Comparison of ENCODE assay signal across 10 cellular contexts in the genomic region with DNA sequence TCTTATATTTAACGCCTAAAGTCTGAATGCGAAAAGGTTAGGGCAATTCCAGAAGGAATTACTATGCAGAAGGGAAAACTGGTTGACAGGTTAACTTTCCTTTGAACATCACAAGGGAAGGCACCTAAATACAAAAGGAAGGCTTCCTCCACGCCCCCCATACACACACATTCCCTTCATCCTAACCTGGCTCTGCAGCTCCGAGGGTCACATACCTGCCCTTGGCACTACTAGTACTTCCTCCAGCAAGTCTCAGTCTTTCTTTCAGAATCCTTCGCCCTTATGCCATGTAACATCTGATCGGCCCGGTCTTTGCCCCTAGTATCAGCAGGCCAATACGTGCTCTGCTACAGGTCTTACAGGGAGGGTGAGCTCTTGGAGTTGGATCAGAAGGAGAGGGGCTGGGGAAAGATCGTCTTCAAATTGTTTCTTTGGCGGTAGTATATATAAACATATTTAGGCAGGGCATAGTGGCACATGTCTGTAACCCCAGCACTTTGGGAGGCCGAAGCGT. TPM values are rescaled to one million over a fixed set of nuclear protein-coding genes. Genes with fewer than 3 reads are reported as not detected.
DNase-seq lines count a peak whose midpoint lies in the region; ATAC-seq and TF ChIP-seq lines count a peak whose summit lies in the region.
"Had no signal": no experiment of that assay in that cellular context is flagged by ENCODE, and none has a peak within 500 bp of the region (broad histone marks: within the 10 kb centered on the region; RNA-seq: fewer than 3 reads in every experiment).

No MANE protein-coding gene starts in this region.

- H3K4me3 Mint-ChIP-seq in T-cell (peak overlapping the region; percentile 56 to 98 (median 85)), glutamatergic neuron (ENCODE audit: unreplicated experiment) (peak overlapping the region; percentile 90)
- peak overlapping the region; percentile 95 for H3K4me3 Mint-ChIP-seq in stimulated activated effector memory CD8-positive, alpha-beta T cell treated with anti-CD3 and anti-CD28 coated beads, Interleukin-12 subunit alpha, Interleukin-12 subunit beta, amount 100 ng/mL, for 72 hours

- no peak for ATAC-seq in T-cell (replicated peaks in 1 of 4)
- ATAC-seq in stimulated activated effector memory CD8-positive, alpha-beta T cell treated with anti-CD3 and anti-CD28 coated beads, Interleukin-12 subunit alpha, Interleukin-12 subunit beta, amount 100 ng/mL, for 72 hours, result no peak
- no peak for ATAC-seq in GM21390 (IDR thresholded peaks at IDR 0.05; ENCODE audit: unreplicated experiment)

- TF ChIP-seq CTCF in glutamatergic neuron (IDR thresholded peaks at IDR 0.05; ENCODE audit: partially characterized antibody, unreplicated experiment), result no peak
- no peak for TF ChIP-seq CTCF in brain microvascular endothelial cell (IDR thresholded peaks at IDR 0.05; ENCODE audit: low read depth, low read length, missing control alignments)

- POLR2A ChIA-PET in T-cell (lab: Charles Lee), result no interaction called here

- CTCF ChIA-PET in T-cell (lab: Charles Lee), result interaction anchor here in 1 of 2 donors (0.5 kb wide), 1 partner anchor 275 kb away, joined by 3 read pairs; no protein-coding TSS in a partner anchor

- no peak overlapping the region for H3K27ac ChIP-seq in brain microvascular endothelial cell

- H3K36me3 Mint-ChIP-seq in T-cell (no peaks in the 10 kb centered on the region), glutamatergic neuron (ENCODE audit: unreplicated experiment) (no peaks in the 10 kb centered on the region)
- H3K36me3 Mint-ChIP-seq in stimulated activated effector memory CD8-positive, alpha-beta T cell treated with anti-CD3 and anti-CD28 coated beads, Interleukin-12 subunit alpha, Interleukin-12 subunit beta, amount 100 ng/mL, for 72 hours, result peaks cover 12% of the 10 kb centered on the region

- no peaks in the 10 kb centered on the region for H3K36me3 ChIP-seq in brain microvascular endothelial cell (replicated peaks)

- in situ Hi-C loops in brain microvascular endothelial cell (cut with HindIII; ENCODE audit: low pct_ligation_motif_present, low sequenced_read_pairs), result no loop called here

- H3K4me1 Mint-ChIP-seq in T-cell (peaks cover 30 to 34% (median 32%) of the 10 kb centered on the region in 3 donors), glutamatergic neuron (ENCODE audit: low read depth, unreplicated experiment) (peaks cover 24% of the 10 kb centered on the region)
- peaks cover 20% of the 10 kb centered on the region for H3K4me1 Mint-ChIP-seq in stimulated activated effector memory CD8-positive, alpha-beta T cell treated with anti-CD3 and anti-CD28 coated beads, Interleukin-12 subunit alpha, Interleukin-12 subunit beta, amount 100 ng/mL, for 72 hours

- no peaks in the 10 kb centered on the region for H3K27me3 ChIP-seq in brain microvascular endothelial cell (replicated peaks)

- no peak overlapping the region for H3K4me3 ChIP-seq in brain microvascular endothelial cell (ENCODE audit: low read depth, low read length)

- H3K9me3 Mint-ChIP-seq in T-cell (no peaks in the 10 kb centered on the region), glutamatergic neuron (ENCODE audit: unreplicated experiment) (peaks cover 9% of the 10 kb centered on the region)
- H3K9me3 Mint-ChIP-seq in stimulated activated effector memory CD8-positive, alpha-beta T cell treated with anti-CD3 and anti-CD28 coated beads, Interleukin-12 subunit alpha, Interleukin-12 subunit beta, amount 100 ng/mL, for 72 hours, result no peaks in the 10 kb centered on the region

- DNase-seq in activated CD8-positive, alpha-beta memory T cell treated with anti-CD3 and anti-CD28 coated beads for 24 hours, result peak; percentile 42
- DNase-seq in activated CD8-positive, alpha-beta memory T cell treated with anti-CD3 and anti-CD28 coated beads, Interleukin-2, amount 50 U/mL, for 48 hours, result no peak
- DNase-seq in T-cell, result no peak
- no peak for DNase-seq in glutamatergic neuron
- DNase-seq in stimulated activated effector memory CD8-positive, alpha-beta T cell treated with anti-CD3 and anti-CD28 coated beads, Interleukin-12 subunit alpha, Interleukin-12 subunit beta, amount 100 ng/mL, for 72 hours (ENCODE audit: low spot score in 2 of 2), result peak in 1 of 2 donors; percentile 49
- no peak for DNase-seq in superior temporal gyrus (ENCODE audit: extremely low spot score)
- no peak for DNase-seq in brain microvascular endothelial cell
- DNase-seq: central memory CD4-positive, alpha-beta T cell; islet precursor cell had no signal

- H3K27me3 Mint-ChIP-seq in T-cell (no peaks in the 10 kb centered on the region), glutamatergic neuron (ENCODE audit: unreplicated experiment) (peaks cover 20% of the 10 kb centered on the region)

- H3K27ac Mint-ChIP-seq in T-cell (peak overlapping the region; percentile 35 to 93), glutamatergic neuron (ENCODE audit: unreplicated experiment) (peak overlapping the region; percentile 98)
- peak overlapping the region; percentile 99 for H3K27ac Mint-ChIP-seq in stimulated activated effector memory CD8-positive, alpha-beta T cell treated with anti-CD3 and anti-CD28 coated beads, Interleukin-12 subunit alpha, Interleukin-12 subunit beta, amount 100 ng/mL, for 72 hours

RNA-seq across cellular contexts. Expression of gene MARCHF6, which starts 1.6 kb away (rescaled TPM):
- total RNA-seq in T-cell (100 to 1,000 TPM; 146 to 185 (median 167) TPM), glutamatergic neuron (ENCODE audit: unreplicated experiment) (245 TPM)

RNA-seq across cellular contexts. Expression of gene CMBL, which starts 44.2 kb away (rescaled TPM):
- total RNA-seq in T-cell (1 to 10 TPM in 2 of 5 donors, under 1 TPM in 3; 0.19 to 1.2 (median 0.80) TPM), glutamatergic neuron (ENCODE audit: unreplicated experiment) (2.2 TPM)
